25 cellular contexts compared by ENCODE assay signal in genomic region chr2:152617464-152618187, GRCh38.
DNase-seq lines count a peak whose midpoint lies in the region; ATAC-seq, FAIRE-seq and TF ChIP-seq lines count a peak whose summit lies in the region.
"Had no signal": no experiment of that assay in that cellular context is flagged by ENCODE, and none has a peak within 500 bp of the region (broad histone marks: within the 10 kb centered on the region; RNA-seq: fewer than 3 reads in every experiment).

No MANE protein-coding gene starts in this region.

- H3K4me3 ChIP-seq in suprapubic skin: no peak overlapping the region
- H3K4me3 ChIP-seq in HepG2 (replicated peaks in 1 of 3; ENCODE audit: insufficient read depth in 1 of 3, low read depth in 2 of 3, low read length in 3 of 3): no peak overlapping the region
- H3K4me3 ChIP-seq: left ventricle myocardium inferior, ovary, skin epidermis, upper lobe of right lung had no signal

- H3K4me2 ChIP-seq in HepG2 (ENCODE audit: low read depth, low read length): no peak overlapping the region

- 74% methylated on average over 4 of the region's 4 CpGs for WGBS in suprapubic skin
- 97% methylated on average over 4 of the region's 4 CpGs for WGBS in HepG2 (ENCODE audit: low lambda C conversion rate)

- TF ChIP-seq EP300 in suprapubic skin (IDR thresholded peaks at IDR 0.05) (no peak), HepG2 (IDR thresholded peaks at IDR 0.05; ENCODE audit: low read depth in 2 of 2, low read length in 2 of 2) (no peak), HepG2 (CRISPR knock-in tag; IDR thresholded peaks at IDR 0.05; ENCODE audit: borderline replicate concordance) (no peak)

- peaks cover 19% of the 10 kb centered on the region for H3K36me3 ChIP-seq in suprapubic skin
- H3K36me3 ChIP-seq in HepG2 (replicated peaks in 1 of 2; ENCODE audit: control insufficient read depth in 1 of 2, insufficient read depth in 2 of 2, low read length in 2 of 2): peaks cover 57 to 90% of the 10 kb centered on the region in 2 experiments
- H3K36me3 ChIP-seq: ovary had no signal

- intact Hi-C loops in HepG2 (cut with micrococcal nuclease; ENCODE audit: unreplicated experiment): no loop called here

- no peak overlapping the region for H3K9ac ChIP-seq in HepG2 (ENCODE audit: insufficient read depth, low read depth, low read length)

- H3K27me3 ChIP-seq in suprapubic skin (no peaks in the 10 kb centered on the region), HepG2 (ENCODE audit: control insufficient read depth in 1 of 2, insufficient read depth in 2 of 2, low read length in 2 of 2) (no peaks in the 10 kb centered on the region)
- H3K27me3 ChIP-seq: ovary, upper lobe of right lung had no signal

- no peaks in the 10 kb centered on the region for H4K20me1 ChIP-seq in HepG2 (ENCODE audit: insufficient read depth, low read length)

- in situ Hi-C loops in HepG2 (cut with HindIII; ENCODE audit: extremely low pct_ligation_motif_present, low pct_unique_long_range_greater_than_20kb): no loop called here

- H3K9me3 ChIP-seq in suprapubic skin (no peaks in the 10 kb centered on the region), HepG2 (ENCODE audit: low read length) (no peaks in the 10 kb centered on the region)
- H3K9me3 ChIP-seq: left ventricle myocardium inferior, ovary, upper lobe of right lung had no signal

- no peaks in the 10 kb centered on the region for H3K79me2 ChIP-seq in HepG2 (ENCODE audit: insufficient read depth, low read length)

- no peak for ATAC-seq in HepG2
- ATAC-seq: activated CD4-positive, alpha-beta T cell treated with anti-CD3 and anti-CD28 coated beads for 36 hours; activated CD8-positive, alpha-beta T cell treated with anti-CD3 and anti-CD28 coated beads for 36 hours; stimulated activated memory B cell treated with anti-CD40 and anti-IgM and Interleukin-4, amounts not matched to agents 10 μg/mL and 1 μg/mL and 100 μg/mL, for 72 hours; upper lobe of right lung had no signal

- H3K27ac ChIP-seq in substantia nigra (ENCODE audit: low read depth, low read length, poor library complexity, severe bottlenecking): peak overlapping the region; percentile 52
- H3K27ac ChIP-seq in suprapubic skin: no peak overlapping the region
- H3K27ac ChIP-seq in HepG2 (ENCODE audit: extremely low read length, insufficient read depth, low read length): no peak overlapping the region
- H3K27ac ChIP-seq: left ventricle myocardium inferior, ovary, skin epidermis, upper lobe of right lung had no signal

- POLR2A ChIA-PET in HepG2 (lab: Yijun Ruan, JAX): no interaction called here

- TF ChIP-seq CTCF in suprapubic skin (IDR thresholded peaks at IDR 0.05): no peak
- no peak for TF ChIP-seq CTCF in HepG2 (CRISPR knock-in tag; IDR thresholded peaks at IDR 0.05)

- no peak for FAIRE-seq in HepG2 (lab: Jason Lieb, UNC)
- FAIRE-seq: RCC 7860 had no signal

- BruUV-seq in HepG2 (replicated peaks; lab: Mats Ljungman, UMichigan): no TSS peak

- peaks cover 3% of the 10 kb centered on the region for H3K4me1 ChIP-seq in suprapubic skin
- no peaks in the 10 kb centered on the region for H3K4me1 ChIP-seq in HepG2 (ENCODE audit: insufficient read depth, low read length)

- DNase-seq in NCI-H748 (lab: John Stamatoyannopoulos, UW; ENCODE audit: unreplicated experiment) (peak; percentile 37), NCI-H748 treated with DMSO at 0.1 percent for 48 hours (lab: John Stamatoyannopoulos, UW) (no peak), NCI-H69 (lab: John Stamatoyannopoulos, UW) (peak; percentile 17), dermis microvascular lymphatic vessel endothelial cell (ENCODE audit: low read depth in 2 of 2) (peak; percentile 6 to 23), substantia nigra (lab: John Stamatoyannopoulos, UW) (no peak), suprapubic skin (ENCODE audit: low spot score in 2 of 2) (no peak), NCI-H1930 (lab: John Stamatoyannopoulos, UW) (no peak), HepG2 (ENCODE audit: low spot score) (no peak)
- DNase-seq: 8988T; activated CD4-positive, alpha-beta T cell treated with anti-CD3 and anti-CD28 coated beads for 36 hours; activated CD8-positive, alpha-beta T cell treated with anti-CD3 and anti-CD28 coated beads for 36 hours; dermis blood vessel endothelial cell; GOT3; Kasumi-1; left ventricle myocardium inferior; mesenchymal stem cell; NCI-H146; NCI-H524; ovary; retina; SHP77 treated with DMSO at 0.1 percent for 48 hours; upper lobe of right lung had no signal

- CTCF ChIA-PET in HepG2 (lab: Yijun Ruan, JAX; ENCODE audit: low intra/inter-chr PET ratio, low total read pairs): no interaction called here

- TF ChIP-seq POLR2A in suprapubic skin (IDR thresholded peaks at IDR 0.05) (no peak), HepG2 (IDR thresholded peaks at IDR 0.05; ENCODE audit: insufficient read depth in 1 of 2, low read depth in 2 of 2, low read length in 2 of 2) (no peak)

- H2AFZ ChIP-seq in HepG2 (ENCODE audit: low read length): no peak overlapping the region

- no peak for TF ChIP-seq RAD21 in HepG2 (CRISPR knock-in tag; IDR thresholded peaks at IDR 0.05)

TF ChIP-seq in HepG2, 621 proteins besides CTCF, POLR2A, EP300 and RAD21 (continues in another document):
- TF ChIP-seq ZNF503 (CRISPR knock-in tag; IDR thresholded peaks at IDR 0.05): no peak
- no peak for TF ChIP-seq KDM1A (CRISPR knock-in tag; IDR thresholded peaks at IDR 0.05)
- no peak for TF ChIP-seq AHDC1 (CRISPR knock-in tag; IDR thresholded peaks at IDR 0.05; ENCODE audit: borderline replicate concordance)
- no peak for TF ChIP-seq GATAD1 (CRISPR knock-in tag; IDR thresholded peaks at IDR 0.05)
- no peak for TF ChIP-seq SOX6 (IDR thresholded peaks at IDR 0.05)
- TF ChIP-seq SOX6 (CRISPR knock-in tag; IDR thresholded peaks at IDR 0.05): no peak
- TF ChIP-seq KDM6A (CRISPR knock-in tag; IDR thresholded peaks at IDR 0.05; ENCODE audit: low read depth): no peak
- TF ChIP-seq SRF (IDR thresholded peaks at IDR 0.05; ENCODE audit: low read depth, low read length): no peak
- no peak for TF ChIP-seq ZFP91 (CRISPR knock-in tag; IDR thresholded peaks at IDR 0.05; ENCODE audit: borderline replicate concordance)

Comparison
In these comparisons a context has a peak if more than half of its experiments do, and no peak if none do; other contexts are left out.
1. DNase-seq: peak in NCI-H748 (single experiment), NCI-H69 (single experiment) and dermis microvascular lymphatic vessel endothelial cell (2 of 2); none in NCI-H748 treated with DMSO at 0.1 percent for 48 hours (single experiment), substantia nigra (0 of 49), suprapubic skin (0 of 2), NCI-H1930 (0 of 2) and HepG2 (single experiment).